ENCODE assay signal across 8 cellular contexts in the genomic region with DNA sequence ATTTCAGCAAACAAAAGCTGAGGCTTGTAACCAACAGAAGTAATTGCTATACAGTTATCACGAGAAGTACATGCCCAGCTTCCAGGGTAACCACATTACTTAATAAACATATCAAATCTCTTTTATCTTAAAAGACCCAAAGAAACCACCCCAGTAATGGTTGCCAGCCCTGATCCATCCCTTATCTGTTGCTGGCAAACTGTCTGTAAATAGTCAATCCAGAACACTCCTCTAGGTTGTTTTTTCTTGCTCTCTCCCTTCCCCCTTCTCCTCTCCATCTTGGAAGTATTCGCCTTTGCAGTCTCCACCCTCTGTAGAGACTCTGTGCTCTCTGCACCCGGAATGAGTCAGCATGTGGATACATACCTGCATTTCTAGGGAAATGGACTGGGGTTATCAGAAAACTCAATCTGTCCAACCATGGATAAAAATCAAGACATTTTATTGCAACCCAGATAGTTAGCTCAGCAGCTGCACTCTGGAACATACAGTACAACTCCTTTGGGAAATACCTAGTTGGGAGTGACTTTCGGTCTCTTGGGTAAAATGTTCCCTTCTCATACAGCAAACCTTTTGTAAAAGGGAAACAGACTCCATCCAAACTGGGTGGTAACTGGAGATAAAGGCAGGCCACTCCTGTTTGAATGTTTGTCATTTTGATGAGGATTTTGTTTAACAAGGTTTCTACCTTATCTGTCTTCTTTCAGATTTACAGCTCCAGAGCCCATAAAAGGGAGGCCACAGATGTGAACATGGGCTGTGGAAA.
DNase-seq lines count a peak whose midpoint lies in the region; ATAC-seq and TF ChIP-seq lines count a peak whose summit lies in the region.
"Had no signal": no experiment of that assay in that cellular context is flagged by ENCODE, and none has a peak within 500 bp of the region (broad histone marks: within the 10 kb centered on the region; RNA-seq: fewer than 3 reads in every experiment).

No MANE protein-coding gene starts in this region.

- DNase-seq in hepatocyte (ENCODE audit: low spot score) (peak; percentile 82), upper lobe of right lung (no peak)
- DNase-seq: stimulated activated CD4-positive, alpha-beta T cell treated with anti-CD3 and anti-CD28 coated beads, Interleukin-2, amount 100 ng/mL, for 24 hours had no signal

- H3K9me3 ChIP-seq in HUES48 (ENCODE audit: control insufficient read depth, insufficient read depth, low read length) = no peaks in the 10 kb centered on the region
- no peaks in the 10 kb centered on the region for H3K9me3 ChIP-seq in hepatocyte (ENCODE audit: low read depth)
- H3K9me3 ChIP-seq in upper lobe of right lung = no peaks in the 10 kb centered on the region

- TF ChIP-seq CTCF in VCaP (conservative IDR thresholded peaks at IDR 0.05) (no peak), hepatocyte (IDR thresholded peaks at IDR 0.05; ENCODE audit: poor library complexity) (no peak), upper lobe of right lung (IDR thresholded peaks at IDR 0.05) (no peak)

- H3K27me3 Mint-ChIP-seq in activated T-helper 17 cell treated with anti-CD3 and anti-CD28 coated beads, Interleukin-2, amount 50 U/mL, for 72 hours = no peaks in the 10 kb centered on the region

- no peak overlapping the region for H3K4me3 Mint-ChIP-seq in activated T-helper 17 cell treated with anti-CD3 and anti-CD28 coated beads, Interleukin-2, amount 50 U/mL, for 72 hours

- H3K4me1 Mint-ChIP-seq in activated T-helper 17 cell treated with anti-CD3 and anti-CD28 coated beads, Interleukin-2, amount 50 U/mL, for 72 hours = peaks cover 17% of the 10 kb centered on the region

- H3K27ac Mint-ChIP-seq in activated T-helper 17 cell treated with anti-CD3 and anti-CD28 coated beads, Interleukin-2, amount 50 U/mL, for 72 hours = no peak overlapping the region

- 15% methylated on average over 4 of the region's 4 CpGs for WGBS in hepatocyte (ENCODE audit: low lambda C conversion rate, missing lambda C conversion rate)

- no peaks in the 10 kb centered on the region for H3K36me3 ChIP-seq in HUES48 (ENCODE audit: control insufficient read depth, insufficient read depth, low read length)
- no peaks in the 10 kb centered on the region for H3K36me3 ChIP-seq in hepatocyte (replicated peaks; ENCODE audit: insufficient read depth, low read depth)
- no peaks in the 10 kb centered on the region for H3K36me3 ChIP-seq in upper lobe of right lung

- intact Hi-C loops in upper lobe of right lung (cut with DNase I) = no loop called here

- no peaks in the 10 kb centered on the region for H4K20me1 ChIP-seq in hepatocyte (ENCODE audit: insufficient read depth, poor library complexity, severe bottlenecking)

- H3K27ac ChIP-seq in HUES48 (ENCODE audit: low read depth, low read length) (peak overlapping the region; percentile 63), VCaP (peak overlapping the region; percentile 85), hepatocyte (peak overlapping the region; percentile 91), upper lobe of right lung (no peak overlapping the region)

- H3K9me2 ChIP-seq in hepatocyte (replicated peaks; ENCODE audit: insufficient read depth) = no peaks in the 10 kb centered on the region

- H3K36me3 Mint-ChIP-seq in activated T-helper 17 cell treated with anti-CD3 and anti-CD28 coated beads, Interleukin-2, amount 50 U/mL, for 72 hours (ENCODE audit: low read depth) = peaks cover 18% of the 10 kb centered on the region

- H3K9ac ChIP-seq in HUES48 (ENCODE audit: low read depth, low read length) = no peak overlapping the region

- H3K79me2 ChIP-seq in hepatocyte = no peaks in the 10 kb centered on the region

- H3K4me3 ChIP-seq in HUES48 (ENCODE audit: low read depth, low read length) (no peak overlapping the region), hepatocyte (no peak overlapping the region), upper lobe of right lung (no peak overlapping the region)

- H3K4me1 ChIP-seq in HUES48 (ENCODE audit: control insufficient read depth, insufficient read depth, low read length) = peaks cover 14% of the 10 kb centered on the region
- peaks cover 38% of the 10 kb centered on the region for H3K4me1 ChIP-seq in hepatocyte (ENCODE audit: insufficient read depth)
- peaks cover under 1% of the 10 kb centered on the region for H3K4me1 ChIP-seq in upper lobe of right lung

- H3K9me3 Mint-ChIP-seq in activated T-helper 17 cell treated with anti-CD3 and anti-CD28 coated beads, Interleukin-2, amount 50 U/mL, for 72 hours = no peaks in the 10 kb centered on the region

- H2AFZ ChIP-seq in hepatocyte = no peak overlapping the region

- ATAC-seq in upper lobe of right lung (peak; percentile 52), HG02588 (IDR thresholded peaks at IDR 0.05; ENCODE audit: unreplicated experiment) (no peak), HG03097 (IDR thresholded peaks at IDR 0.05; ENCODE audit: low FRiP score, unreplicated experiment) (no peak)
- no peak for ATAC-seq in activated T-helper 17 cell treated with anti-CD3 and anti-CD28 coated beads, Interleukin-2, amount 50 U/mL, for 72 hours (replicated peaks)

- H3K27me3 ChIP-seq in HUES48 (ENCODE audit: control insufficient read depth, insufficient read depth, low read length) (no peaks in the 10 kb centered on the region), hepatocyte (no peaks in the 10 kb centered on the region), upper lobe of right lung (no peaks in the 10 kb centered on the region)

- peak overlapping the region; percentile 52 for H3K4me2 ChIP-seq in hepatocyte
